ENCODE assay signal across 1 cellular context in the genomic region with DNA sequence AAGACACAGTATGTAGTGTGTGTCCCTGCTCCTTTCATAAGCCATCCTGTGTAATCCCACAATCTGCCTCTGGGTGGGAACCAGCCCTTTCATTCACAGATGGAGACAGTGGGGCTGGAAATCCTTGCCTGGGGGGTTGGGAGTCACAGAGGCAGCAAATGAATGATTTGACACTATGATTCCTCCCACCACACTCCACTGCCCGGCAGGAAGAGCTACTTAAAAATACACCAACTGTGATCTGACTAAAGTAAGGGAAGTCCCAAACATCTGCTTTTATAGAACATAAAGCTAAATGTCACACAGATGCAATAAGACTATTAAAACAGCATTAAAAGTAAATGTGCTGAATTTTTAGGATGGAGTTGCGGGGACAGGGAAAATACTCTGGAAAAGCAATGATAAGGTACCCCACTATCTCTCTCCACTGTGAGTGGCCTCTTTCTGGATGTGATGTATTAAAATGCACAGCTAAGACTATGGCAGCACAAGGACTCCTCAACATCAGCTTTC.
TF ChIP-seq lines count a peak whose summit lies in the region.

No MANE protein-coding gene starts in this region.

TF ChIP-seq in HCT116, 20 proteins besides CTCF, POLR2A, EP300 and RAD21 (continued from another document):
- TF ChIP-seq, protein P1, sequence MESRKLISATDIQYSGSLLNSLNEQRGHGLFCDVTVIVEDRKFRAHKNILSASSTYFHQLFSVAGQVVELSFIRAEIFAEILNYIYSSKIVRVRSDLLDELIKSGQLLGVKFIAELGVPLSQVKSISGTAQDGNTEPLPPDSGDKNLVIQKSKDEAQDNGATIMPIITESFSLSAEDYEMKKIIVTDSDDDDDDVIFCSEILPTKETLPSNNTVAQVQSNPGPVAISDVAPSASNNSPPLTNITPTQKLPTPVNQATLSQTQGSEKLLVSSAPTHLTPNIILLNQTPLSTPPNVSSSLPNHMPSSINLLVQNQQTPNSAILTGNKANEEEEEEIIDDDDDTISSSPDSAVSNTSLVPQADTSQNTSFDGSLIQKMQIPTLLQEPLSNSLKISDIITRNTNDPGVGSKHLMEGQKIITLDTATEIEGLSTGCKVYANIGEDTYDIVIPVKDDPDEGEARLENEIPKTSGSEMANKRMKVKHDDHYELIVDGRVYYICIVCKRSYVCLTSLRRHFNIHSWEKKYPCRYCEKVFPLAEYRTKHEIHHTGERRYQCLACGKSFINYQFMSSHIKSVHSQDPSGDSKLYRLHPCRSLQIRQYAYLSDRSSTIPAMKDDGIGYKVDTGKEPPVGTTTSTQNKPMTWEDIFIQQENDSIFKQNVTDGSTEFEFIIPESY (IDR thresholded peaks at IDR 0.05; ENCODE audit: extremely low read depth, insufficient replicate concordance, low read length): no peak
- TF ChIP-seq EZH2 (IDR thresholded peaks at IDR 0.05) (no peak), SRF (IDR thresholded peaks at IDR 0.05; ENCODE audit: low read depth) (no peak), CEBPB (IDR thresholded peaks at IDR 0.05; ENCODE audit: low read depth) (no peak), YY1 (IDR thresholded peaks at IDR 0.05; ENCODE audit: extremely low read depth, insufficient replicate concordance, low read depth, low read length) (no peak)
- TF ChIP-seq, protein P2, sequence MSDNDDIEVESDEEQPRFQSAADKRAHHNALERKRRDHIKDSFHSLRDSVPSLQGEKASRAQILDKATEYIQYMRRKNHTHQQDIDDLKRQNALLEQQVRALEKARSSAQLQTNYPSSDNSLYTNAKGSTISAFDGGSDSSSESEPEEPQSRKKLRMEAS (IDR thresholded peaks at IDR 0.05): no peak
